In the genomic region with DNA sequence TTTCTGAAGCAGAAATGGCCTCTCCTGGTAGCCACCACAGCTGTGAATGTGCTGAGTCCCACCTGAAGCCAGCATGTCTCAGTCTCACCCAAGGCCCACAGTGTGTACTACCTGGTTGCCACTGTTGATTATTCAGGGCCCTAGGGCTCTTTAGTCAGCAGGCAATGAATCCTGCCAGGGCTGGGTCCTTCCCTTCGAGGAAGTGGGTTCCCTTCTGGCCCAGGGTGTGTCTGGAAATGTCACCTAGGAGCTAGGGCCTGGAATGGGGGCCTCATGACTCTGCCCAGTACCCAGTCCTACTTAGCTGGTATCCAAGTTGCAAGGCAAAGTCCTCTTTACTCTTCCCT, we compare ENCODE assay signal across 26 cellular contexts.
A peak's percentile ranks its signal among the peaks of the same experiment; 100 is the strongest.
DNase-seq lines count a peak whose midpoint lies in the region; ATAC-seq, FAIRE-seq and TF ChIP-seq lines count a peak whose summit lies in the region.
"Had no signal": no experiment of that assay in that cellular context is flagged by ENCODE, and none has a peak within 500 bp of the region (broad histone marks: within the 10 kb centered on the region; RNA-seq: fewer than 3 reads in every experiment).

No MANE protein-coding gene starts in this region.

- H3K14ac ChIP-seq in H1 (ENCODE audit: insufficient read length) = no peak overlapping the region

- FAIRE-seq in H1 (lab: Jason Lieb, UNC) = no peak
- FAIRE-seq: G401.6, GM18507, TTC549 had no signal

- H3K9me3 ChIP-seq in H1 (ENCODE audit: insufficient read depth in 2 of 2, low read depth in 1 of 2, low read length in 1 of 2) (no peaks in the 10 kb centered on the region), thymus (ENCODE audit: control insufficient read depth) (no peaks in the 10 kb centered on the region)
- H3K9me3 ChIP-seq: ascending aorta, esophagus muscularis mucosa, tibial artery had no signal

- H3K4me3 Mint-ChIP-seq in activated CD8-positive, alpha-beta T cell treated with anti-CD3 and anti-CD28 coated beads, Interleukin-2, amount 10 ng/mL, durations not matched to agents 7 days and 5 days = no peak overlapping the region
- no peak overlapping the region for H3K4me3 Mint-ChIP-seq in activated CD8-positive, alpha-beta T cell treated with anti-CD3 and anti-CD28 coated beads for 36 hours
- no peak overlapping the region for H3K4me3 Mint-ChIP-seq in activated CD8-positive, alpha-beta memory T cell treated with anti-CD3 and anti-CD28 coated beads, Interleukin-2, amount 10 ng/mL, durations not matched to agents 7 days and 5 days
- H3K4me3 Mint-ChIP-seq: activated naive CD8-positive, alpha-beta T cell; CD4-positive, alpha-beta T cell; mesothelial cell of epicardium; nephron; stimulated activated memory B cell treated with anti-CD40 and anti-IgM and Interleukin-4, amounts not matched to agents 10 μg/mL and 1 μg/mL and 100 μg/mL, for 72 hours; T-cell had no signal

- ATAC-seq in activated CD8-positive, alpha-beta T cell treated with anti-CD3 and anti-CD28 coated beads, Interleukin-2, amount 10 ng/mL, durations not matched to agents 7 days and 5 days = no peak
- ATAC-seq in activated CD8-positive, alpha-beta T cell treated with anti-CD3 and anti-CD28 coated beads for 36 hours = no peak
- peak; percentile 12 for ATAC-seq in left lobe of liver
- ATAC-seq in activated CD8-positive, alpha-beta memory T cell treated with anti-CD3 and anti-CD28 coated beads, Interleukin-2, amount 10 ng/mL, durations not matched to agents 7 days and 5 days = no peak
- ATAC-seq in HG03439 (IDR thresholded peaks at IDR 0.05; ENCODE audit: unreplicated experiment) = no peak
- ATAC-seq: stimulated activated memory B cell treated with anti-CD40 and anti-IgM and Interleukin-4, amounts not matched to agents 10 μg/mL and 1 μg/mL and 100 μg/mL, for 72 hours; T-cell had no signal

- no peak overlapping the region for H3K4ac ChIP-seq in H1 (replicated peaks; ENCODE audit: insufficient read length, low read depth, low read length)

- H3K23me2 ChIP-seq in H1 (ENCODE audit: low read depth, low read length) = no peaks in the 10 kb centered on the region

- no peak overlapping the region for H4K5ac ChIP-seq in H1 (ENCODE audit: insufficient read length, low read depth, low read length)

- no peak for TF ChIP-seq CTCF in activated CD8-positive, alpha-beta T cell treated with anti-CD3 and anti-CD28 coated beads for 36 hours (IDR thresholded peaks at IDR 0.05)
- TF ChIP-seq CTCF in H1 (IDR thresholded peaks at IDR 0.05; ENCODE audit: control extremely low read depth in 1 of 3, insufficient read depth in 1 of 3, low read depth in 1 of 3, low read length in 3 of 3) (no peak), brain microvascular endothelial cell (IDR thresholded peaks at IDR 0.05; ENCODE audit: low read depth, low read length, missing control alignments) (no peak)

- no peaks in the 10 kb centered on the region for H3K27me3 ChIP-seq in H1 (replicated peaks in 1 of 4; ENCODE audit: control insufficient read depth in 3 of 4, extremely low read depth in 1 of 4, insufficient read depth in 3 of 4, low read length in 3 of 4)
- no peaks in the 10 kb centered on the region for H3K27me3 ChIP-seq in thymus (ENCODE audit: control insufficient read depth, insufficient read depth)
- H3K27me3 ChIP-seq in brain microvascular endothelial cell (replicated peaks) = no peaks in the 10 kb centered on the region
- H3K27me3 ChIP-seq: ascending aorta, esophagus muscularis mucosa, tibial artery had no signal

- peak overlapping the region; percentile 93 for H2BK5ac ChIP-seq in H1 (ENCODE audit: low read depth, low read length)

- no peak overlapping the region for H2AFZ ChIP-seq in H1 (ENCODE audit: low read length)

- no peak overlapping the region for H3K9ac ChIP-seq in H1 (replicated peaks in 1 of 4; ENCODE audit: extremely low read depth in 1 of 4, low read depth in 3 of 4, low read length in 3 of 4)

- H3K18ac ChIP-seq in H1 (ENCODE audit: extremely low read depth, low read length) = peak overlapping the region; percentile 89

- H3K4me1 Mint-ChIP-seq in activated CD8-positive, alpha-beta T cell treated with anti-CD3 and anti-CD28 coated beads, Interleukin-2, amount 10 ng/mL, durations not matched to agents 7 days and 5 days (ENCODE audit: low read depth) = no peaks in the 10 kb centered on the region
- no peaks in the 10 kb centered on the region for H3K4me1 Mint-ChIP-seq in activated CD8-positive, alpha-beta T cell treated with anti-CD3 and anti-CD28 coated beads for 36 hours (ENCODE audit: low read depth)
- H3K4me1 Mint-ChIP-seq in activated CD8-positive, alpha-beta memory T cell treated with anti-CD3 and anti-CD28 coated beads, Interleukin-2, amount 10 ng/mL, durations not matched to agents 7 days and 5 days = peaks cover 2% of the 10 kb centered on the region
- H3K4me1 Mint-ChIP-seq: nephron; stimulated activated memory B cell treated with anti-CD40 and anti-IgM and Interleukin-4, amounts not matched to agents 10 μg/mL and 1 μg/mL and 100 μg/mL, for 72 hours had no signal

- TF ChIP-seq POLR2A in H1 (IDR thresholded peaks at IDR 0.05; ENCODE audit: control extremely low read depth in 1 of 2, low read depth in 2 of 2, low read length in 2 of 2) = no peak

- TF ChIP-seq EP300 in H1 (IDR thresholded peaks at IDR 0.05; ENCODE audit: borderline replicate concordance in 1 of 2, low read depth in 2 of 2, low read length in 2 of 2) = no peak

- peak overlapping the region; percentile 60 for H3K27ac Mint-ChIP-seq in activated CD8-positive, alpha-beta T cell treated with anti-CD3 and anti-CD28 coated beads, Interleukin-2, amount 10 ng/mL, durations not matched to agents 7 days and 5 days
- H3K27ac Mint-ChIP-seq in activated CD8-positive, alpha-beta T cell treated with anti-CD3 and anti-CD28 coated beads for 36 hours = no peak overlapping the region
- H3K27ac Mint-ChIP-seq in activated CD8-positive, alpha-beta memory T cell treated with anti-CD3 and anti-CD28 coated beads, Interleukin-2, amount 10 ng/mL, durations not matched to agents 7 days and 5 days = no peak overlapping the region
- H3K27ac Mint-ChIP-seq: activated naive CD8-positive, alpha-beta T cell; CD4-positive, alpha-beta T cell; nephron; stimulated activated memory B cell treated with anti-CD40 and anti-IgM and Interleukin-4, amounts not matched to agents 10 μg/mL and 1 μg/mL and 100 μg/mL, for 72 hours; T-cell had no signal

- WGBS in H1 (ENCODE audit: extremely low coverage in 1 of 2, insufficient coverage in 1 of 2, insufficient read length in 1 of 2, insufficient replicate concordance in 2 of 2, low coverage in 1 of 2, low lambda C conversion rate in 2 of 2, missing lambda C conversion rate in 1 of 2), 2 experiments = 100% methylated on average over 1 of the region's 1 CpG; no CpG with 5 or more reads in 1 of the 2 experiments
- WGBS in thymus = 87% methylated on average over 1 of the region's 1 CpG

- peak overlapping the region; percentile 52 for H4K91ac ChIP-seq in H1 (replicated peaks; ENCODE audit: insufficient read length, low read length)

- H3K27ac ChIP-seq in H1 (ENCODE audit: low read depth, low read length) (peak overlapping the region; percentile 57), thymus (ENCODE audit: low read depth) (peak overlapping the region; percentile 31), brain microvascular endothelial cell (no peak overlapping the region)
- H3K27ac ChIP-seq: 22Rv1, ascending aorta, esophagus muscularis mucosa, tibial artery had no signal

- H4K8ac ChIP-seq in H1 (ENCODE audit: extremely low read depth, insufficient read depth, low read length) = no peak overlapping the region; the same call in 1 of the 2 replicates

- no peak for DNase-seq in activated CD8-positive, alpha-beta T cell treated with anti-CD3 and anti-CD28 coated beads, Interleukin-2, amount 10 ng/mL, durations not matched to agents 7 days and 5 days
- DNase-seq in activated CD8-positive, alpha-beta T cell treated with anti-CD3 and anti-CD28 coated beads for 36 hours = no peak
- DNase-seq in H1 (ENCODE audit: low read depth in 1 of 2, low spot score in 2 of 2) (no peak), left lobe of liver (ENCODE audit: low spot score) (no peak), brain microvascular endothelial cell (no peak)
- no peak for DNase-seq in activated CD8-positive, alpha-beta memory T cell treated with anti-CD3 and anti-CD28 coated beads, Interleukin-2, amount 10 ng/mL, durations not matched to agents 7 days and 5 days
- DNase-seq: CD4-positive, alpha-beta T cell; kidney glomerular epithelial cell; NCI-H2029; NCI-H345; NCI-H774; SHP77 treated with DMSO at 0.1 percent for 48 hours; T-cell; tibial artery had no signal

- no peaks in the 10 kb centered on the region for H3K79me1 ChIP-seq in H1 (ENCODE audit: low read depth, low read length)

- no peaks in the 10 kb centered on the region for H3K27me3 Mint-ChIP-seq in activated CD8-positive, alpha-beta T cell treated with anti-CD3 and anti-CD28 coated beads, Interleukin-2, amount 10 ng/mL, durations not matched to agents 7 days and 5 days (ENCODE audit: low read depth)
- H3K27me3 Mint-ChIP-seq in activated CD8-positive, alpha-beta T cell treated with anti-CD3 and anti-CD28 coated beads for 36 hours = no peaks in the 10 kb centered on the region
- H3K27me3 Mint-ChIP-seq in activated CD8-positive, alpha-beta memory T cell treated with anti-CD3 and anti-CD28 coated beads, Interleukin-2, amount 10 ng/mL, durations not matched to agents 7 days and 5 days = no peaks in the 10 kb centered on the region
- H3K27me3 Mint-ChIP-seq: activated naive CD8-positive, alpha-beta T cell; CD4-positive, alpha-beta T cell; stimulated activated memory B cell treated with anti-CD40 and anti-IgM and Interleukin-4, amounts not matched to agents 10 μg/mL and 1 μg/mL and 100 μg/mL, for 72 hours; T-cell had no signal

- CTCF ChIA-PET in activated CD8-positive, alpha-beta T cell treated with anti-CD3 and anti-CD28 coated beads, Interleukin-2, amount 10 ng/mL, durations not matched to agents 7 days and 5 days (lab: Charles Lee) = interaction anchor here (1.0 to 3.2 kb wide), 4 partner anchors 16 to 241 kb away, joined by 3 to 10 read pairs (median 4); no protein-coding TSS in a partner anchor
- CTCF ChIA-PET in activated CD8-positive, alpha-beta T cell treated with anti-CD3 and anti-CD28 coated beads for 36 hours (lab: Charles Lee) = interaction anchor here (0.9 kb wide), 1 partner anchor 244 kb away, joined by 4 read pairs; no protein-coding TSS in a partner anchor
- CTCF ChIA-PET in H1 (lab: Charles Lee; ENCODE audit: partially characterized antibody) = interaction anchor here (0.6 to 1.8 kb wide), 21 partner anchors 13 to 672 kb away, joined by 3 to 11 read pairs (median 4); no protein-coding TSS in a partner anchor
- CTCF ChIA-PET in activated CD8-positive, alpha-beta memory T cell treated with anti-CD3 and anti-CD28 coated beads, Interleukin-2, amount 10 ng/mL, durations not matched to agents 7 days and 5 days (lab: Charles Lee) = no interaction called here

- no peak overlapping the region for H3K4me2 ChIP-seq in H1 (ENCODE audit: insufficient read depth in 1 of 2, low read depth in 2 of 2, low read length in 2 of 2)

- no peak overlapping the region for H3K23ac ChIP-seq in H1 (ENCODE audit: insufficient read length)

- H2AK5ac ChIP-seq in H1 (ENCODE audit: low read depth, low read length) = peak overlapping the region; percentile 91

- H3K36me3 ChIP-seq in H1 (ENCODE audit: control insufficient read depth in 2 of 4, insufficient read depth in 4 of 4, low read length in 3 of 4) (peaks cover 0 to 8% (median 0%) of the 10 kb centered on the region in 4 experiments; a peak in 3 of 8 replicates), thymus (ENCODE audit: control insufficient read depth, insufficient read depth) (peaks cover 24% of the 10 kb centered on the region), brain microvascular endothelial cell (replicated peaks) (no peaks in the 10 kb centered on the region)

- TF ChIP-seq RAD21 in H1 (IDR thresholded peaks at IDR 0.05 in 1 of 2, conservative IDR thresholded peaks at IDR 0.05 in 1 of 2; ENCODE audit: low read depth in 2 of 2, low read length in 2 of 2) = no peak

- H3K4me3 ChIP-seq in H1 (ENCODE audit: extremely low read depth in 1 of 4, insufficient read depth in 2 of 4, low read depth in 3 of 4, low read length in 4 of 4) (no peak overlapping the region), thymus (ENCODE audit: low read length) (no peak overlapping the region), brain microvascular endothelial cell (ENCODE audit: low read depth, low read length) (no peak overlapping the region)
- H3K4me3 ChIP-seq: ascending aorta, esophagus muscularis mucosa, tibial artery had no signal

- no peaks in the 10 kb centered on the region for H3K79me2 ChIP-seq in H1 (ENCODE audit: control insufficient read depth in 1 of 2, insufficient read depth in 2 of 2, low read length in 2 of 2)

- peak overlapping the region; percentile 80; the same call in 1 of the 2 replicates for H2BK20ac ChIP-seq in H1 (ENCODE audit: low read length)

- H3K56ac ChIP-seq in H1 (replicated peaks; ENCODE audit: insufficient read length, low read depth, low read length) = no peak overlapping the region

- intact Hi-C loops in activated CD8-positive, alpha-beta T cell treated with anti-CD3 and anti-CD28 coated beads for 36 hours (cut with micrococcal nuclease) = loop anchor here (10.0 kb wide), 1 partner anchor 235 kb away; the partner anchor contains the start of gene ESR2

- POLR2A ChIA-PET in activated CD8-positive, alpha-beta T cell treated with anti-CD3 and anti-CD28 coated beads, Interleukin-2, amount 10 ng/mL, durations not matched to agents 7 days and 5 days (lab: Charles Lee) = no interaction called here
- POLR2A ChIA-PET in activated CD8-positive, alpha-beta T cell treated with anti-CD3 and anti-CD28 coated beads for 36 hours (lab: Charles Lee) = no interaction called here
- POLR2A ChIA-PET in H1 (lab: Charles Lee; ENCODE audit: partially characterized antibody) = interaction anchor here (0.6 to 1.4 kb wide), 3 partner anchors 11 to 54 kb away, joined by 3 read pairs; no protein-coding TSS in a partner anchor

- H3K4me1 ChIP-seq in H1 (replicated peaks in 1 of 4; ENCODE audit: control insufficient read depth in 3 of 4, insufficient read depth in 4 of 4, low read length in 3 of 4) = peaks cover 0 to 12% (median 5%) of the 10 kb centered on the region in 4 experiments; a peak in 3 of 7 replicates
- H3K4me1 ChIP-seq in thymus (ENCODE audit: control insufficient read depth, insufficient read depth, low read length) = peaks cover 2% of the 10 kb centered on the region
- H3K4me1 ChIP-seq: ascending aorta had no signal

- peak overlapping the region; percentile 94 for H2BK12ac ChIP-seq in H1 (ENCODE audit: low read depth, low read length)

- peak overlapping the region; percentile 92; the same call in 1 of the 2 replicates for H2BK15ac ChIP-seq in H1 (ENCODE audit: low read length)

- H4K20me1 ChIP-seq in H1 (replicated peaks in 1 of 2; ENCODE audit: control insufficient read depth in 1 of 2, insufficient read depth in 2 of 2, low read length in 2 of 2) = no peaks in the 10 kb centered on the region

- peaks cover 51% of the 10 kb centered on the region for H3K36me3 Mint-ChIP-seq in activated CD8-positive, alpha-beta T cell treated with anti-CD3 and anti-CD28 coated beads, Interleukin-2, amount 10 ng/mL, durations not matched to agents 7 days and 5 days (ENCODE audit: low read depth)
- peaks cover 2% of the 10 kb centered on the region for H3K36me3 Mint-ChIP-seq in activated CD8-positive, alpha-beta T cell treated with anti-CD3 and anti-CD28 coated beads for 36 hours (ENCODE audit: low read depth)
- peaks cover 24% of the 10 kb centered on the region for H3K36me3 Mint-ChIP-seq in activated CD8-positive, alpha-beta memory T cell treated with anti-CD3 and anti-CD28 coated beads, Interleukin-2, amount 10 ng/mL, durations not matched to agents 7 days and 5 days

- in situ Hi-C loops in brain microvascular endothelial cell (cut with HindIII; ENCODE audit: low pct_ligation_motif_present, low sequenced_read_pairs) = no loop called here

- H3K9me3 Mint-ChIP-seq in activated CD8-positive, alpha-beta T cell treated with anti-CD3 and anti-CD28 coated beads, Interleukin-2, amount 10 ng/mL, durations not matched to agents 7 days and 5 days (ENCODE audit: insufficient read depth) = no peaks in the 10 kb centered on the region
- H3K9me3 Mint-ChIP-seq in activated CD8-positive, alpha-beta T cell treated with anti-CD3 and anti-CD28 coated beads for 36 hours = no peaks in the 10 kb centered on the region
- no peaks in the 10 kb centered on the region for H3K9me3 Mint-ChIP-seq in activated CD8-positive, alpha-beta memory T cell treated with anti-CD3 and anti-CD28 coated beads, Interleukin-2, amount 10 ng/mL, durations not matched to agents 7 days and 5 days (ENCODE audit: low read depth)
- H3K9me3 Mint-ChIP-seq: CD4-positive, alpha-beta T cell; nephron; stimulated activated memory B cell treated with anti-CD40 and anti-IgM and Interleukin-4, amounts not matched to agents 10 μg/mL and 1 μg/mL and 100 μg/mL, for 72 hours; T-cell had no signal

- no peak overlapping the region for H2BK120ac ChIP-seq in H1 (replicated peaks; ENCODE audit: low read depth, low read length)
